In genomic region chr15:78637776-78638435, GRCh38 we compare ENCODE assay signal across 14 cellular contexts. TPM values are rescaled to one million over a fixed set of nuclear protein-coding genes. Genes with fewer than 3 reads are reported as not detected.
"Had no signal": no experiment of that assay in that cellular context is flagged by ENCODE, and none has a peak within 500 bp of the region (broad histone marks: within the 10 kb centered on the region; RNA-seq: fewer than 3 reads in every experiment).

No MANE protein-coding gene starts in this region.

- H3K27ac ChIP-seq: gastroesophageal sphincter, left ventricle myocardium inferior, ovary, thoracic aorta, uterus had no signal

- H3K4me3 Mint-ChIP-seq: activated CD4-positive, alpha-beta memory T cell treated with anti-CD3 and anti-CD28 coated beads for 36 hours; activated naive CD8-positive, alpha-beta T cell treated with anti-CD3 and anti-CD28 coated beads for 36 hours; activated T-cell treated with anti-CD3 and anti-CD28 coated beads, Interleukin-2, amount 50 U/mL, for 4 hours; dendritic cell treated with granulocyte-macrophage colony-stimulating factor and Interleukin-4, amounts not matched to agents 40 ng/mL and 50 ng/mL, for 4 days; effector memory CD8-positive, alpha-beta T cell; stimulated activated naive CD8-positive, alpha-beta T cell treated with anti-CD3 and anti-CD28 coated beads, Interleukin-15, amount 100 ng/mL, for 72 hours had no signal

- H3K9me3 Mint-ChIP-seq: activated naive CD8-positive, alpha-beta T cell treated with anti-CD3 and anti-CD28 coated beads for 36 hours had no signal

- H3K36me3 Mint-ChIP-seq: activated CD4-positive, alpha-beta memory T cell treated with anti-CD3 and anti-CD28 coated beads for 36 hours; activated naive CD8-positive, alpha-beta T cell treated with anti-CD3 and anti-CD28 coated beads for 36 hours had no signal

- H3K4me3 ChIP-seq: gastroesophageal sphincter, left ventricle myocardium inferior, ovary, thoracic aorta, uterus had no signal

- H3K9me3 ChIP-seq: ovary, thoracic aorta, uterus had no signal

- H3K36me3 ChIP-seq: gastroesophageal sphincter, left ventricle myocardium inferior, ovary, thoracic aorta, uterus had no signal

- H3K27me3 ChIP-seq: ovary, uterus had no signal

- ATAC-seq: effector memory CD8-positive, alpha-beta T cell; gastroesophageal sphincter had no signal

- H3K27ac Mint-ChIP-seq: activated CD4-positive, alpha-beta memory T cell treated with anti-CD3 and anti-CD28 coated beads for 36 hours; activated naive CD8-positive, alpha-beta T cell treated with anti-CD3 and anti-CD28 coated beads for 36 hours; dendritic cell treated with granulocyte-macrophage colony-stimulating factor and Interleukin-4, amounts not matched to agents 40 ng/mL and 50 ng/mL, for 4 days; effector memory CD8-positive, alpha-beta T cell; stimulated activated naive CD8-positive, alpha-beta T cell treated with anti-CD3 and anti-CD28 coated beads, Interleukin-15, amount 100 ng/mL, for 72 hours had no signal

- DNase-seq: cerebellar nuclear complex, kidney, left ventricle myocardium inferior, uterus had no signal

RNA-seq across cellular contexts. Expression of gene CHRNB4, which starts 3.1 kb away (rescaled TPM):
- total RNA-seq: activated CD4-positive, alpha-beta memory T cell treated with anti-CD3 and anti-CD28 coated beads for 36 hours; activated naive CD8-positive, alpha-beta T cell treated with anti-CD3 and anti-CD28 coated beads for 36 hours; activated T-cell treated with anti-CD3 and anti-CD28 coated beads, Interleukin-2, amount 50 U/mL, for 4 hours; left ventricle myocardium inferior; thoracic aorta had no signal

RNA-seq across cellular contexts. Expression of gene CHRNA3, which starts 17.1 kb away (rescaled TPM):
- total RNA-seq: activated CD4-positive, alpha-beta memory T cell treated with anti-CD3 and anti-CD28 coated beads for 36 hours; activated naive CD8-positive, alpha-beta T cell treated with anti-CD3 and anti-CD28 coated beads for 36 hours; activated T-cell treated with anti-CD3 and anti-CD28 coated beads, Interleukin-2, amount 50 U/mL, for 4 hours; kidney; ovary; skeletal muscle tissue; thoracic aorta had no signal
